Comparison of ENCODE assay signal across 8 cellular contexts in the genomic region with DNA sequence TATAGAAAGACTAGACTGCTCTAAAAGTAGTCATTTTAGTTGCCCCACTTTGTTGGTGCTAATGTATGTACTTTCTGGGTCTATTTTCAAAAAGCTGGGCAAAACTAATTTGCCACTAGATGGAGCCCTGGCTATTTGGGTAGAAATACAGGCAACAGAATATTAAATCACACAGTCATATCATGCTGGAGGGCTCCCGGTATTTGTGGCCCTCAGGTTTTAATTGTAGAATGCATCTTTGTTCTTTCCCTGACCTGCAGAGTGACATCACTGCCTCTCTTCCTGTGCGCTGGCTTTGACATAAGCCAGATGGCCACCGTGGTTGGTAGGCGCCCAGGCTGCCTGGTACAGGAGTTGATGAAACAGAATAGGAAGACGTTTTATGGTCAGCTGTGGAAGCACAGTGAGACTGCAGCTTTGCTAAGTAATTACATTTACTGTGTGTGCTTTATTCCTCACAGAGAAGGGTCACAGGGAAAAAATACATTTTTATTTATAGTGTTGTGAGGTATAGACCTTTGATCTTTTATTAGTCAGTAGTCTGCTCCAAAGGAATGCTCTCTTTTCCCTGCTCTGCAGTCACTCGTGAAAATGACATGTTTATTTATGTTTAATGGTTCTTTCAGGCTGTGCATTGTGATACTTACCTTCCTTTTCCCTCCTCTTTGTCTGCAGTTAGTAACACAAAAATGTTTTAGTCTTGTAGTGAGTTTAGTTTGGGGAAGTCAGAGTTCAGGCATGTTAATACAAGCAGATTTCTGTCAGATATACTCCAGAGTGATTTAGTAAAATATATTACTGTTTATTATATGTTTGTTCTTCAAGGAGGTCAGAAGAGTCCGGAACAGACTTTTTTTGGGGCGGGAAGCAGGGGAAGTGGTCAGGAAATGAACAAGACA.
DNase-seq lines count a peak whose midpoint lies in the region; ATAC-seq lines count a peak whose summit lies in the region.

No MANE protein-coding gene starts in this region.

- no peak for ATAC-seq in GM21526 (IDR thresholded peaks at IDR 0.05; ENCODE audit: low FRiP score, unreplicated experiment)
- no peak for ATAC-seq in HG03457 (IDR thresholded peaks at IDR 0.05; ENCODE audit: unreplicated experiment)
- ATAC-seq in GM19324 (IDR thresholded peaks at IDR 0.05; ENCODE audit: low FRiP score, unreplicated experiment) = no peak

- DNase-seq in DMS 273 (lab: John Stamatoyannopoulos, UW; ENCODE audit: unreplicated experiment) (peak; percentile 34), SK-N-MC (ENCODE audit: low read depth, low spot score) (no peak), foreskin melanocyte (peak; percentile 47), retina (peak; percentile 34)

- 0 out of 2 replicates have a peak, but pooled peaks cover 5% of the 10 kb centered on the region for H3K4me1 ChIP-seq in HUES6 (ENCODE audit: control insufficient read depth, insufficient read depth, low read length)

- no peaks in the 10 kb centered on the region for H3K27me3 ChIP-seq in HUES6 (ENCODE audit: control insufficient read depth, insufficient read depth, low read length)

- peak overlapping the region; percentile 8 for H3K9ac ChIP-seq in HUES6 (ENCODE audit: low read length)
- H3K9ac ChIP-seq in SK-N-MC (ENCODE audit: insufficient read length) = peak overlapping the region; percentile 49

- H3K9me3 ChIP-seq in HUES6 (ENCODE audit: control insufficient read depth, insufficient read depth, low read depth, low read length) (no peaks in the 10 kb centered on the region), SK-N-MC (ENCODE audit: low read depth, low read length) (no peaks in the 10 kb centered on the region)

- H3K4me3 ChIP-seq in HUES6 (ENCODE audit: low read depth, low read length) (no peak overlapping the region), SK-N-MC (peak overlapping the region; percentile 69)

- H3K27ac ChIP-seq in HUES6 (ENCODE audit: low read depth, low read length) = no peak overlapping the region; the same call in 1 of the 2 replicates
- peak overlapping the region; percentile 94 for H3K27ac ChIP-seq in SK-N-MC

- H3K36me3 ChIP-seq in HUES6 (ENCODE audit: control insufficient read depth, insufficient read depth, low read length) (no peaks in the 10 kb centered on the region), SK-N-MC (ENCODE audit: insufficient read depth, low read length) (no peaks in the 10 kb centered on the region)
